ENCODE assay signal across 1 cellular context in genomic region chr9:129783516-129784361, GRCh38.
TF ChIP-seq lines count a peak whose summit lies in the region.

No MANE protein-coding gene starts in this region.

TF ChIP-seq in IMR-90, 13 proteins besides CTCF, POLR2A, EP300 and RAD21:
- TF ChIP-seq BHLHE40 (IDR thresholded peaks at IDR 0.05; ENCODE audit: low read depth, low read length) (no peak), MAFK (IDR thresholded peaks at IDR 0.05; ENCODE audit: low read depth, low read length) (no peak), CHD1 (IDR thresholded peaks at IDR 0.05; ENCODE audit: low read depth, low read length) (no peak), MXI1 (IDR thresholded peaks at IDR 0.05; ENCODE audit: borderline replicate concordance, low read depth, low read length) (no peak), FOS (IDR thresholded peaks at IDR 0.05; ENCODE audit: low read depth, low read length) (no peak), MAZ (IDR thresholded peaks at IDR 0.05; ENCODE audit: borderline replicate concordance, low read depth, low read length) (peak; percentile 56; the same call in 1 of the 2 replicates), CEBPB (IDR thresholded peaks at IDR 0.05; ENCODE audit: low read depth, low read length) (no peak), NFE2L2 (IDR thresholded peaks at IDR 0.05; ENCODE audit: low read depth, low read length) (no peak), USF2 (IDR thresholded peaks at IDR 0.05; ENCODE audit: low read depth, low read length) (no peak), RFX5 (IDR thresholded peaks at IDR 0.05; ENCODE audit: low read depth, low read length) (no peak), SMC3 (IDR thresholded peaks at IDR 0.05; ENCODE audit: low read depth, low read length) (peak; percentile 100), RCOR1 (IDR thresholded peaks at IDR 0.05; ENCODE audit: insufficient replicate concordance, low read length) (no peak)
- TF ChIP-seq, protein P1, sequence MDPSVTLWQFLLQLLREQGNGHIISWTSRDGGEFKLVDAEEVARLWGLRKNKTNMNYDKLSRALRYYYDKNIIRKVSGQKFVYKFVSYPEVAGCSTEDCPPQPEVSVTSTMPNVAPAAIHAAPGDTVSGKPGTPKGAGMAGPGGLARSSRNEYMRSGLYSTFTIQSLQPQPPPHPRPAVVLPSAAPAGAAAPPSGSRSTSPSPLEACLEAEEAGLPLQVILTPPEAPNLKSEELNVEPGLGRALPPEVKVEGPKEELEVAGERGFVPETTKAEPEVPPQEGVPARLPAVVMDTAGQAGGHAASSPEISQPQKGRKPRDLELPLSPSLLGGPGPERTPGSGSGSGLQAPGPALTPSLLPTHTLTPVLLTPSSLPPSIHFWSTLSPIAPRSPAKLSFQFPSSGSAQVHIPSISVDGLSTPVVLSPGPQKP (IDR thresholded peaks at IDR 0.05; ENCODE audit: borderline replicate concordance, low read depth, low read length): no peak
